Comparison of ENCODE assay signal across 32 cellular contexts in the genomic region with DNA sequence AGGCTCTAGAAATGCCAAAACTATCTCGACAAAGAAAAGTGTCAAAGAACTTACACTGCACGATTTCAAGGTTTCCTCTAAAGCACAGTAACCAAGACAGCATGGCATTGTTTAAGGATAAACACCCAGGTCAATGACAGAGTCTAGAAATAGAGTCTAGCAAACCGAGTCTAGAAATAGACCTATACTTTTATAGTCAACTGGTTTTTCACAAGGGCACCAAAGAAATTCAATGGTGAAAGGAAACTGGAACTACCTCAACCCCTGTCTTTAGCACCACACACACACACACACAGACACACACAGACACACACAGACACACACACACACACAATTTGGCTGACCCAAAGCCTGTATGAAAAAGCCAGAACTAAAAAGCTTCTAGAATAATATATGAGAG.
"Had no signal": no experiment of that assay in that cellular context is flagged by ENCODE, and none has a peak within 500 bp of the region (broad histone marks: within the 10 kb centered on the region; RNA-seq: fewer than 3 reads in every experiment).

No MANE protein-coding gene starts in this region.

- H3K27me3 ChIP-seq: adrenal gland, Peyer's patch had no signal

- H3K4me3 ChIP-seq: adrenal gland, MG63, Peyer's patch, SK-N-MC had no signal

- H3K36me3 ChIP-seq: adrenal gland, MG63, Peyer's patch had no signal

- H3K4me1 ChIP-seq: adrenal gland, Peyer's patch had no signal

- ATAC-seq: activated naive CD4-positive, alpha-beta T cell treated with anti-CD3 and anti-CD28 coated beads, Interleukin-2, amount 50 U/mL, for 72 hours; activated T-cell treated with anti-CD3 and anti-CD28 coated beads, Interleukin-2, amount 50 U/mL, for 4 hours; PC-3; WTC11 had no signal

- DNase-seq: activated CD4-positive, alpha-beta memory T cell treated with anti-CD3 and anti-CD28 coated beads for 36 hours; activated CD4-positive, alpha-beta T cell treated with anti-CD3 and anti-CD28 coated beads for 4 hours; activated CD4-positive, alpha-beta T cell treated with anti-CD3 and anti-CD28 coated beads, Interleukin-2, amount 50 U/mL, for 1 hour; activated CD4-positive, CD25-positive, alpha-beta regulatory T cell treated with anti-CD3 and anti-CD28 coated beads, Interleukin-2, amount 50 U/mL, for 72 hours; activated CD8-positive, alpha-beta memory T cell treated with anti-CD3 and anti-CD28 coated beads, Interleukin-2, amount 50 U/mL, for 4 hours; activated gamma-delta T cell treated with Interleukin-2 at 50 U/mL for 16 hours; activated naive CD4-positive, alpha-beta T cell treated with anti-CD3 and anti-CD28 coated beads for 36 hours; activated T-cell treated with anti-CD3 and anti-CD28 coated beads for 4 hours; activated T-cell treated with anti-CD3 and anti-CD28 coated beads, Interleukin-2, amount 50 U/mL, for 4 hours; adrenal gland; central memory CD4-positive, alpha-beta T cell; Kasumi-1; KG1; MG63; MV-4-11; NCI-H1092 treated with DMSO at 0.1 percent for 48 hours; NCI-H1417 treated with DMSO at 0.1 percent for 48 hours; NCI-H187 treated with DMSO at 0.1 percent for 48 hours; NCI-H2081; NCI-H2171 treated with DMSO at 0.1 percent for 48 hours; NCI-H2227 treated with DMSO at 0.1 percent for 48 hours; NCI-H446; NCI-H524; NCI-H69; NCI-H82; PC-3; Peyer's patch; RPMI8226; T1000 had no signal

- H3K27ac ChIP-seq: adrenal gland, Peyer's patch, SK-N-MC had no signal

- H3K9me3 ChIP-seq: adrenal gland, MG63, Peyer's patch had no signal
